In genomic region chr1:233945979-233946378, GRCh38 we compare ENCODE assay signal across 21 cellular contexts. TPM values are rescaled to one million over a fixed set of nuclear protein-coding genes. Genes with fewer than 3 reads are reported as not detected.
DNase-seq lines count a peak whose midpoint lies in the region; ATAC-seq, FAIRE-seq and TF ChIP-seq lines count a peak whose summit lies in the region.
"Had no signal": no experiment of that assay in that cellular context is flagged by ENCODE, and none has a peak within 500 bp of the region (broad histone marks: within the 10 kb centered on the region; RNA-seq: fewer than 3 reads in every experiment).

No MANE protein-coding gene starts in this region.

- no peak overlapping the region for H3K4me3 Mint-ChIP-seq in naive thymus-derived CD4-positive, alpha-beta T cell
- H3K4me3 Mint-ChIP-seq: CD8-positive, alpha-beta memory T cell; HFFc6 had no signal

- no peak for ATAC-seq in PC-3
- ATAC-seq in naive thymus-derived CD4-positive, alpha-beta T cell: no peak
- ATAC-seq: A549, HepG2 had no signal

- 30 to 38% methylated on average over 2 of the region's 2 CpGs for whole genome bisulfite sequencing in GM23248 (ENCODE audit: low coverage in 1 of 2, low lambda C conversion rate in 2 of 2, missing lambda C conversion rate in 2 of 2), 2 experiments

- dilution Hi-C loops in keratinocyte (cut with MboI; ENCODE audit: extremely low pct_ligation_motif_present, low sequenced_read_pairs): no loop called here

- peaks cover 21% of the 10 kb centered on the region; the same call in 1 of the 2 replicates for H3K79me2 ChIP-seq in PC-3 (ENCODE audit: low read length)
- peaks cover 12% of the 10 kb centered on the region for H3K79me2 ChIP-seq in keratinocyte (ENCODE audit: control insufficient read depth, insufficient read depth, low read length)
- H3K79me2 ChIP-seq in GM23248 (ENCODE audit: insufficient read depth): no peaks in the 10 kb centered on the region

- peaks cover 9% of the 10 kb centered on the region; the same call in 1 of the 2 replicates for H3K4me1 ChIP-seq in PC-3 (ENCODE audit: insufficient read depth, low read length)
- H3K4me1 ChIP-seq in keratinocyte (ENCODE audit: control insufficient read depth, extremely low read depth, insufficient read depth, low read length): peaks cover 7% of the 10 kb centered on the region
- H3K4me1 ChIP-seq in naive thymus-derived CD4-positive, alpha-beta T cell (ENCODE audit: control insufficient read depth in 2 of 2, insufficient read depth in 2 of 2, low read length in 2 of 2): no peaks in the 10 kb centered on the region
- H3K4me1 ChIP-seq in GM23248 (ENCODE audit: insufficient read depth): no peaks in the 10 kb centered on the region
- H3K4me1 ChIP-seq: Caco-2, HAP-1 had no signal

- H2AFZ ChIP-seq in PC-3 (ENCODE audit: low read length) (no peak overlapping the region), keratinocyte (ENCODE audit: control insufficient read depth, low read length) (no peak overlapping the region), GM23248 (no peak overlapping the region)

- CTCF ChIA-PET in PC-3 (lab: Charles Lee): no interaction called here
- CTCF ChIA-PET in naive thymus-derived CD4-positive, alpha-beta T cell (lab: Charles Lee): no interaction called here

- BruUV-seq in PC-3 (replicated peaks; lab: Mats Ljungman, UMichigan): no TSS peak

- H3K9me1 ChIP-seq in keratinocyte (ENCODE audit: control insufficient read depth, extremely low read depth, insufficient read depth, low read length): no peaks in the 10 kb centered on the region

- H3K4me2 ChIP-seq in PC-3 (ENCODE audit: low read length): peak overlapping the region; percentile 14
- H3K4me2 ChIP-seq in keratinocyte (ENCODE audit: control insufficient read depth, extremely low read depth, insufficient read depth, low read depth, low read length): peak overlapping the region; percentile 6
- no peak overlapping the region for H3K4me2 ChIP-seq in GM23248 (ENCODE audit: unreplicated experiment)
- H3K4me2 ChIP-seq: BLaER1 had no signal

- peaks cover 0 to 8% (median 5%) of the 10 kb centered on the region in 11 donors for H3K9me3 Mint-ChIP-seq in naive thymus-derived CD4-positive, alpha-beta T cell

- H3K27me3 ChIP-seq in PC-3 (ENCODE audit: low read length) (no peaks in the 10 kb centered on the region), keratinocyte (ENCODE audit: control insufficient read depth, extremely low read depth, insufficient read depth, low read length) (no peaks in the 10 kb centered on the region), GM23248 (replicated peaks; ENCODE audit: insufficient read depth) (no peaks in the 10 kb centered on the region)
- no peaks in the 10 kb centered on the region for H3K27me3 ChIP-seq in naive thymus-derived CD4-positive, alpha-beta T cell (ENCODE audit: control insufficient read depth in 2 of 2, insufficient read depth in 2 of 2, low read length in 2 of 2)
- H3K27me3 ChIP-seq: BLaER1 had no signal

- FAIRE-seq in D721Med (lab: Jason Lieb, UNC): peak; percentile 55
- FAIRE-seq in keratinocyte (lab: Jason Lieb, UNC): no peak
- FAIRE-seq: A549, G401.6, GM12892, GM19239, H1, HepG2, HTR-8/SVneo had no signal

- no peak for TF ChIP-seq CTCF in D721Med (IDR thresholded peaks at IDR 0.05; ENCODE audit: insufficient read depth, missing control alignments)
- no peak for TF ChIP-seq CTCF in PC-3 (conservative IDR thresholded peaks at IDR 0.05; ENCODE audit: low read depth, low read length)
- TF ChIP-seq CTCF in keratinocyte (optimal IDR thresholded peaks at IDR 0.05 in 1 of 3, IDR thresholded peaks at IDR 0.05 in 1 of 3, conservative IDR thresholded peaks at IDR 0.05 in 1 of 3; ENCODE audit: extremely low read depth in 1 of 3, insufficient read depth in 2 of 3, low read length in 3 of 3): no peak

- H3K36me3 ChIP-seq in PC-3 (ENCODE audit: low read depth, low read length): peaks cover 10% of the 10 kb centered on the region
- no peaks in the 10 kb centered on the region for H3K36me3 ChIP-seq in keratinocyte (ENCODE audit: control insufficient read depth in 2 of 2, extremely low read depth in 1 of 2, insufficient read depth in 2 of 2, low read length in 2 of 2)
- H3K36me3 ChIP-seq in naive thymus-derived CD4-positive, alpha-beta T cell (ENCODE audit: control insufficient read depth in 2 of 3, insufficient read depth in 3 of 3, low read length in 3 of 3): no peaks in the 10 kb centered on the region
- no peaks in the 10 kb centered on the region for H3K36me3 ChIP-seq in GM23248 (ENCODE audit: low read depth)
- H3K36me3 ChIP-seq: BLaER1, HAP-1 had no signal

- H3K9me2 ChIP-seq in PC-3 (replicated peaks; ENCODE audit: low read length): no peaks in the 10 kb centered on the region
- no peaks in the 10 kb centered on the region for H3K9me2 ChIP-seq in GM23248 (ENCODE audit: insufficient read depth)

- H3K27me3 Mint-ChIP-seq in naive thymus-derived CD4-positive, alpha-beta T cell: peaks cover 0 to 22% (median 14%) of the 10 kb centered on the region in 5 donors

- H3K27ac Mint-ChIP-seq in naive thymus-derived CD4-positive, alpha-beta T cell: no peak overlapping the region
- H3K27ac Mint-ChIP-seq: CD8-positive, alpha-beta memory T cell; HFFc6 had no signal

- H3K9ac ChIP-seq in PC-3 (ENCODE audit: low read length): no peak overlapping the region
- H3K9ac ChIP-seq in keratinocyte (ENCODE audit: control insufficient read depth, extremely low read depth, insufficient read depth, low read length): no peak overlapping the region
- H3K9ac ChIP-seq in GM23248: no peak overlapping the region
- H3K9ac ChIP-seq: BLaER1 had no signal

- intact Hi-C loops in PC-3 (cut with micrococcal nuclease): no loop called here
- intact Hi-C loops in naive thymus-derived CD4-positive, alpha-beta T cell (cut with micrococcal nuclease): no loop called here

- POLR2A ChIA-PET in PC-3 (lab: Charles Lee; ENCODE audit: unreplicated experiment): no interaction called here
- POLR2A ChIA-PET in naive thymus-derived CD4-positive, alpha-beta T cell (lab: Charles Lee): no interaction called here

- H3F3A ChIP-seq in PC-3 (ENCODE audit: low read length, unreplicated experiment) (no peaks in the 10 kb centered on the region), GM23248 (ENCODE audit: insufficient read depth) (no peaks in the 10 kb centered on the region)

- no peaks in the 10 kb centered on the region for H3K4me1 Mint-ChIP-seq in naive thymus-derived CD4-positive, alpha-beta T cell
- H3K4me1 Mint-ChIP-seq: CD8-positive, alpha-beta memory T cell had no signal

- H3K27ac ChIP-seq in PC-3 (ENCODE audit: low read length) (peak overlapping the region; percentile 28), keratinocyte (ENCODE audit: control insufficient read depth, insufficient read depth, low read length) (peak overlapping the region; percentile 13), GM23248 (no peak overlapping the region)
- H3K27ac ChIP-seq in naive thymus-derived CD4-positive, alpha-beta T cell (ENCODE audit: low read depth, low read length): no peak overlapping the region
- H3K27ac ChIP-seq: A549, BLaER1 had no signal

- no peaks in the 10 kb centered on the region for H3K36me3 Mint-ChIP-seq in naive thymus-derived CD4-positive, alpha-beta T cell
- H3K36me3 Mint-ChIP-seq: CD8-positive, alpha-beta memory T cell had no signal

- no peaks in the 10 kb centered on the region for H3K9me3 ChIP-seq in PC-3 (ENCODE audit: low read length)
- H3K9me3 ChIP-seq in keratinocyte (ENCODE audit: control insufficient read depth, low read depth, low read length): no peaks in the 10 kb centered on the region
- H3K9me3 ChIP-seq in naive thymus-derived CD4-positive, alpha-beta T cell (ENCODE audit: control insufficient read depth in 2 of 3, low read length in 3 of 3): no peaks in the 10 kb centered on the region
- H3K9me3 ChIP-seq in GM23248 (ENCODE audit: low read depth): no peaks in the 10 kb centered on the region
- H3K9me3 ChIP-seq: Caco-2, HAP-1 had no signal

- in situ Hi-C loops in GM23248 (cut with MboI): no loop called here

- H4K20me1 ChIP-seq in PC-3 (ENCODE audit: low read length): no peaks in the 10 kb centered on the region
- no peaks in the 10 kb centered on the region for H4K20me1 ChIP-seq in keratinocyte (ENCODE audit: control insufficient read depth, extremely low read depth, insufficient read depth, low read length)
- H4K20me1 ChIP-seq in GM23248 (ENCODE audit: insufficient read depth): no peaks in the 10 kb centered on the region
- H4K20me1 ChIP-seq: BLaER1 had no signal

- no peak for DNase-seq in D721Med (ENCODE audit: insufficient read length, low spot score)
- no peak for DNase-seq in PC-3
- no peak for DNase-seq in keratinocyte (ENCODE audit: low read depth, low spot score)
- no peak for DNase-seq in naive thymus-derived CD4-positive, alpha-beta T cell
- DNase-seq in GM23248: no peak
- DNase-seq in NCI-H2081 (lab: John Stamatoyannopoulos, UW): no peak
- DNase-seq: AML-193; Caco-2; CD8-positive, alpha-beta memory T cell; DMS 273 treated with DMSO at 0.1 percent for 48 hours; EL; HFFc6 had no signal

- H3K4me3 ChIP-seq in PC-3 (ENCODE audit: low read length): no peak overlapping the region
- no peak overlapping the region for H3K4me3 ChIP-seq in keratinocyte (ENCODE audit: control insufficient read depth in 2 of 3, extremely low read depth in 1 of 3, insufficient read depth in 2 of 3, low read depth in 1 of 3, low read length in 3 of 3)
- H3K4me3 ChIP-seq in naive thymus-derived CD4-positive, alpha-beta T cell (ENCODE audit: low read length): no peak overlapping the region
- no peak overlapping the region for H3K4me3 ChIP-seq in GM23248
- H3K4me3 ChIP-seq: A549, BLaER1, HAP-1 had no signal

RNA-seq across cellular contexts. Expression of gene SLC35F3, which starts 41.5 kb away (rescaled TPM):
- total RNA-seq in PC-3 (2014; rRNA removed): 17.7 and 19.3 TPM in 2 replicates
- polyA plus RNA-seq in keratinocyte (11.7 to 13.8 TPM (median 11.9 TPM) in 3 replicates), GM23248 (2016; fragmentation: Nextera tagmentation; extraction: Ambion mirVana) (0.37 and 0.43 TPM in 2 replicates)
- polyA plus RNA-seq in keratinocyte (2011; ENCODE audit: low read depth): 1.5 TPM
- 10.8 and 12.9 TPM in 2 replicates for polyA plus RNA-seq in keratinocyte (2011; cell fraction: cytosol; rRNA removed)
- 15.0 and 17.4 TPM in 2 replicates for polyA plus RNA-seq in keratinocyte (2011; cell fraction: nucleus; rRNA removed)
- polyA plus RNA-seq in keratinocyte (2012; ENCODE audit: low replicate concordance): 4.0 and 10.0 TPM in 2 replicates
- polyA minus RNA-seq in keratinocyte: 10.3 to 15.8 TPM (median 12.0 TPM) in 3 replicates
- polyA minus RNA-seq in keratinocyte (2011; cell fraction: cytosol; rRNA and poly(A)+ RNA removed): 14.4 TPM
- 12.5 and 19.5 TPM in 2 replicates for polyA minus RNA-seq in keratinocyte (2011; cell fraction: nucleus; rRNA and poly(A)+ RNA removed)
- 10 to 100 TPM in 1 of 5 experiments, under 1 TPM in 2, not detected in 2; 0.11 to 15.2 (median 0.12) TPM for total RNA-seq in naive thymus-derived CD4-positive, alpha-beta T cell
- 1 to 10 TPM in 1 of 2 donors, under 1 TPM in 1; 0.96 to 1.4 TPM for polyA plus RNA-seq in naive thymus-derived CD4-positive, alpha-beta T cell
- total RNA-seq in GM23248 (2014; rRNA removed; shearing (Covaris generic)): 1.3 and 1.4 TPM in 2 replicates
- total RNA-seq: Caco-2, HepG2 had no signal
- polyA plus RNA-seq: HepG2 had no signal

Comparison
In these comparisons a context has a peak if more than half of its experiments do, and no peak if none do; other contexts are left out.
1. H3K27ac ChIP-seq: peak in PC-3 (single experiment) and keratinocyte (single experiment); none in naive thymus-derived CD4-positive, alpha-beta T cell (single experiment) and GM23248 (single experiment).